ENCODE assay signal across 16 cellular contexts in the genomic region with DNA sequence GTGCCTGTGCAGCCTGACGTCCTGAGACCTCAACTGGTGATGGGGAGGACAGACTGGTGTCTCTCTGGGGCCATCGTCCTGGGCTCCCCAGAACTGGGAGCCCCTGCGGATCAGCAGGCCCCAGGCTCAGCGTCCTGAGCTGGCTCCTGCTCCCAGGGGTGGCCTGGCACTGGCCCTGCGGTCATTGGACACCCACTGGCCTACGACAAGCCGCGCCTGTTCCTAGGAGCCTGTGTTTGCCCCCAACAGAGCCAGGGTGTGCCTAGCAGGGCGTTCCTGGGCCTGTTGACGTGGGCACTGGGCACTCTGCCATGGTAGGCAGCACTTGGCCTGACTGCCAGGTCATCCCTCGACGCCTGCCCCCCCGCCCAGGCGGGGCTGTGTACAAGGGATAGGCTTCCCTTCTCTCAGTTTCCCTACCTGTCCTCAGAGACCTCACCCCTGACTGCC. TPM values are rescaled to one million over a fixed set of nuclear protein-coding genes. Genes with fewer than 3 reads are reported as not detected.
DNase-seq lines count a peak whose midpoint lies in the region; ATAC-seq and TF ChIP-seq lines count a peak whose summit lies in the region.
"Had no signal": no experiment of that assay in that cellular context is flagged by ENCODE, and none has a peak within 500 bp of the region (broad histone marks: within the 10 kb centered on the region; RNA-seq: fewer than 3 reads in every experiment).

No MANE protein-coding gene starts in this region.

- no peaks in the 10 kb centered on the region for H3K27me3 Mint-ChIP-seq in CD4-positive, alpha-beta T cell

- H3K36me3 ChIP-seq in esophagus (ENCODE audit: control insufficient read depth in 2 of 2, insufficient read depth in 2 of 2, low read length in 1 of 2), result no peaks in the 10 kb centered on the region
- H3K36me3 ChIP-seq in vagina, result no peaks in the 10 kb centered on the region

- TF ChIP-seq POLR2A in vagina (IDR thresholded peaks at IDR 0.05), result no peak

- 45 to 47% methylated on average over 13 to 14 of the region's 14 CpGs for WGBS in esophagus, 2 donors

- no peaks in the 10 kb centered on the region for H3K4me1 Mint-ChIP-seq in CD4-positive, alpha-beta T cell (ENCODE audit: low read depth)

- H3K36me3 Mint-ChIP-seq in CD4-positive, alpha-beta T cell (ENCODE audit: low read depth), result no peaks in the 10 kb centered on the region

- POLR2A ChIA-PET in CD4-positive, alpha-beta T cell (lab: Charles Lee), result no interaction called here

- no peak for TF ChIP-seq CTCF in vagina (IDR thresholded peaks at IDR 0.05)
- TF ChIP-seq CTCF in CD4-positive, alpha-beta T cell (IDR thresholded peaks at IDR 0.05), result no peak

- H3K27ac Mint-ChIP-seq in CD4-positive, alpha-beta T cell, result no peak overlapping the region

- peaks cover 5 to 38% of the 10 kb centered on the region in 2 donors for H3K4me1 ChIP-seq in esophagus (ENCODE audit: control insufficient read depth in 2 of 2, insufficient read depth in 2 of 2, low read length in 1 of 2)
- H3K4me1 ChIP-seq in vagina, result peaks cover 47% of the 10 kb centered on the region

- no peak overlapping the region for H3K4me3 Mint-ChIP-seq in CD4-positive, alpha-beta T cell

- H3K27me3 ChIP-seq in esophagus (ENCODE audit: control insufficient read depth in 1 of 2, insufficient read depth in 2 of 2, low read length in 2 of 2), result no peaks in the 10 kb centered on the region
- H3K27me3 ChIP-seq in vagina, result no peaks in the 10 kb centered on the region
- H3K27me3 ChIP-seq in CD4-positive, alpha-beta T cell (ENCODE audit: control insufficient read depth, insufficient read depth, low read length), result no peaks in the 10 kb centered on the region

- H3K9me3 ChIP-seq in esophagus (ENCODE audit: control insufficient read depth in 2 of 2, insufficient read depth in 1 of 2, low read depth in 1 of 2, low read length in 1 of 2), result no peaks in the 10 kb centered on the region
- no peaks in the 10 kb centered on the region for H3K9me3 ChIP-seq in vagina
- H3K9me3 ChIP-seq in CD4-positive, alpha-beta T cell (ENCODE audit: control insufficient read depth, low read length), result no peaks in the 10 kb centered on the region

- no peak overlapping the region for H3K4me3 ChIP-seq in esophagus (ENCODE audit: low read depth in 1 of 2, low read length in 2 of 2)
- H3K4me3 ChIP-seq in vagina, result no peak overlapping the region

- CTCF ChIA-PET in CD4-positive, alpha-beta T cell (lab: Charles Lee), result no interaction called here

- intact Hi-C loops in vagina (cut with DNase I), result no loop called here
- intact Hi-C loops in CD4-positive, alpha-beta T cell (cut with DNase I, micrococcal nuclease), result no loop called here

- H3K9me3 Mint-ChIP-seq in CD4-positive, alpha-beta T cell, result no peaks in the 10 kb centered on the region

- H3K27ac ChIP-seq in esophagus (ENCODE audit: low read depth in 2 of 2, low read length in 1 of 2), result peak overlapping the region; percentile 45 to 76
- H3K27ac ChIP-seq in vagina, result peak overlapping the region; percentile 60
- H3K27ac ChIP-seq in CD4-positive, alpha-beta T cell (ENCODE audit: low read depth, low read length), result no peak overlapping the region

- ATAC-seq in CD4-positive, alpha-beta T cell (ENCODE audit: poor library complexity), result no peak
- ATAC-seq: Panc1; stimulated activated naive CD8-positive, alpha-beta T cell treated with anti-CD3 and anti-CD28 coated beads, Interleukin-15, Interleukin-2, amounts not matched to agents 100 U/mL and 50 U/mL, for 24 hours had no signal

- DNase-seq in DMS153 (lab: John Stamatoyannopoulos, UW) (peak; percentile 2), DMS153 treated with DMSO at 0.1 percent for 48 hours (lab: John Stamatoyannopoulos, UW; ENCODE audit: unreplicated experiment) (no peak), lung microvascular endothelial cell (ENCODE audit: low read depth in 2 of 2) (peak; percentile 39 to 46), vagina (ENCODE audit: extremely low spot score in 2 of 2) (no peak), SW 1271 (lab: John Stamatoyannopoulos, UW) (no peak), NOMO-1 (lab: John Stamatoyannopoulos, UW; ENCODE audit: unreplicated experiment in 2 of 2) (no peak)
- no peak for DNase-seq in CD4-positive, alpha-beta T cell
- DNase-seq: activated naive CD4-positive, alpha-beta T cell treated with anti-CD3 and anti-CD28 coated beads, Interleukin-2, amount 50 U/mL, for 16 hours; DMS79 treated with DMSO at 0.1 percent for 48 hours; HCEC 1CT; mesendoderm; posterior cingulate gyrus; stimulated activated CD4-positive, alpha-beta T cell treated with anti-CD3 and anti-CD28 coated beads, Interleukin-4, amount 100 ng/mL, for 4 hours; stimulated activated naive CD8-positive, alpha-beta T cell treated with anti-CD3 and anti-CD28 coated beads, Interleukin-15, Interleukin-2, amounts not matched to agents 100 U/mL and 50 U/mL, for 24 hours had no signal

RNA-seq across cellular contexts. Expression of gene ADSS1, which starts 8.4 kb away (rescaled TPM):
- 10 to 100 TPM in 1 of 2 donors, 1 to 10 TPM in 1; 5.8 to 10.2 TPM for polyA plus RNA-seq in esophagus
- 0.87 and 1.8 TPM in 2 replicates for total RNA-seq in lung microvascular endothelial cell
- total RNA-seq in vagina, result 10.3 TPM
- 1 to 10 TPM; 2.0 to 2.7 TPM for total RNA-seq in CD4-positive, alpha-beta T cell

RNA-seq across cellular contexts. Expression of gene SIVA1, which starts 20.6 kb away (rescaled TPM):
- polyA plus RNA-seq in esophagus, result 100 to 1,000 TPM in 1 of 2 donors, 10 to 100 TPM in 1; 60.5 to 159 TPM
- 77.4 and 82.3 TPM in 2 replicates for total RNA-seq in lung microvascular endothelial cell
- 284 TPM for total RNA-seq in vagina
- total RNA-seq in CD4-positive, alpha-beta T cell, result 100 to 1,000 TPM; 111 to 124 TPM

RNA-seq across cellular contexts. Expression of gene INF2, which starts 43.0 kb away (rescaled TPM):
- polyA plus RNA-seq in esophagus, result 10 to 100 TPM; 26.6 to 41.9 TPM
- 22.2 and 23.2 TPM in 2 replicates for total RNA-seq in lung microvascular endothelial cell
- total RNA-seq in vagina, result 49.1 TPM
- 10 to 100 TPM; 74.9 to 76.9 TPM for total RNA-seq in CD4-positive, alpha-beta T cell

Comparison
In these comparisons a context has a peak if more than half of its experiments do, and no peak if none do; other contexts are left out.
1. DNase-seq: peak in DMS153 (single experiment) and lung microvascular endothelial cell (2 of 2); none in DMS153 treated with DMSO at 0.1 percent for 48 hours (single experiment), vagina (0 of 2), SW 1271 (0 of 2), NOMO-1 (0 of 2) and CD4-positive, alpha-beta T cell (0 of 10).